ENCODE assay signal across 8 cellular contexts in genomic region chr1:228471762-228472398, GRCh38. TPM values are rescaled to one million over a fixed set of nuclear protein-coding genes. Genes with fewer than 3 reads are reported as not detected.
DNase-seq lines count a peak whose midpoint lies in the region; ATAC-seq and TF ChIP-seq lines count a peak whose summit lies in the region.

No MANE protein-coding gene starts in this region.

- H3K36me3 ChIP-seq in esophagus muscularis mucosa = no peaks in the 10 kb centered on the region

- peaks cover 21% of the 10 kb centered on the region for H3K27me3 Mint-ChIP-seq in activated CD4-positive, alpha-beta T cell treated with anti-CD3 and anti-CD28 coated beads, Interleukin-2, amount 10 ng/mL, durations not matched to agents 7 days and 5 days

- peaks cover 26% of the 10 kb centered on the region for H3K4me1 Mint-ChIP-seq in activated CD4-positive, alpha-beta T cell treated with anti-CD3 and anti-CD28 coated beads, Interleukin-2, amount 10 ng/mL, durations not matched to agents 7 days and 5 days

- WGBS in esophagus muscularis mucosa = 76% methylated on average over 5 of the region's 5 CpGs

- TF ChIP-seq POLR2A in esophagus muscularis mucosa (IDR thresholded peaks at IDR 0.05; ENCODE audit: low read depth) = no peak

- peak; percentile 53 for ATAC-seq in HG03354 (IDR thresholded peaks at IDR 0.05; ENCODE audit: poor library complexity, severe bottlenecking, unreplicated experiment)
- ATAC-seq in sciatic nerve = peak; percentile 64

- no peaks in the 10 kb centered on the region for H3K9me3 Mint-ChIP-seq in activated CD4-positive, alpha-beta T cell treated with anti-CD3 and anti-CD28 coated beads, Interleukin-2, amount 10 ng/mL, durations not matched to agents 7 days and 5 days

- POLR2A ChIA-PET in activated CD4-positive, alpha-beta T cell treated with anti-CD3 and anti-CD28 coated beads, Interleukin-2, amount 10 ng/mL, durations not matched to agents 7 days and 5 days (lab: Charles Lee) = no interaction called here

- no peak for TF ChIP-seq EP300 in esophagus muscularis mucosa (IDR thresholded peaks at IDR 0.05)

- H3K4me3 ChIP-seq in esophagus muscularis mucosa = no peak overlapping the region

- no peaks in the 10 kb centered on the region for H3K4me1 ChIP-seq in esophagus muscularis mucosa

- H3K27ac ChIP-seq in esophagus muscularis mucosa (replicated peaks in 1 of 4) = no peak overlapping the region

- in situ Hi-C loops in SK-MEL-5 (cut with HindIII; ENCODE audit: low pct_unique_long_range_greater_than_20kb, low sequenced_read_pairs) = no loop called here

- TF ChIP-seq CTCF in esophagus muscularis mucosa (IDR thresholded peaks at IDR 0.05) = peak in 2 of 3 experiments; percentile 19 to 35

- DNase-seq in activated CD4-positive, alpha-beta T cell treated with anti-CD3 and anti-CD28 coated beads, Interleukin-2, amount 10 ng/mL, durations not matched to agents 7 days and 5 days = peak; percentile 43
- no peak for DNase-seq in activated CD4-positive, alpha-beta T cell treated with anti-CD3 and anti-CD28 coated beads for 48 hours
- DNase-seq in SK-MEL-5 (ENCODE audit: low read depth, low spot score) (peak; percentile 79), esophagus muscularis mucosa (ENCODE audit: extremely low spot score) (no peak), sciatic nerve (ENCODE audit: low spot score) (no peak), GM19240 (ENCODE audit: insufficient read length, low spot score) (no peak)
- no peak for DNase-seq in stimulated activated CD4-positive, alpha-beta T cell treated with anti-CD3 and anti-CD28 coated beads, Interleukin-4, amount 100 ng/mL, for 4 hours

- no peak overlapping the region for H3K27ac Mint-ChIP-seq in activated CD4-positive, alpha-beta T cell treated with anti-CD3 and anti-CD28 coated beads, Interleukin-2, amount 10 ng/mL, durations not matched to agents 7 days and 5 days

- peaks cover 0 to 92% (median 20%) of the 10 kb centered on the region in 4 donors for H3K27me3 ChIP-seq in esophagus muscularis mucosa

- CTCF ChIA-PET in activated CD4-positive, alpha-beta T cell treated with anti-CD3 and anti-CD28 coated beads, Interleukin-2, amount 10 ng/mL, durations not matched to agents 7 days and 5 days (lab: Charles Lee) = interaction anchor here (0.6 to 2.7 kb wide), 11 partner anchors 10 to 242 kb away, joined by 3 to 15 read pairs (median 3); partner anchors contain the start of gene RNF187

- intact Hi-C loops in esophagus muscularis mucosa (cut with DNase I) = no loop called here
- intact Hi-C loops in sciatic nerve (cut with DNase I) = no loop called here

- H3K36me3 Mint-ChIP-seq in activated CD4-positive, alpha-beta T cell treated with anti-CD3 and anti-CD28 coated beads, Interleukin-2, amount 10 ng/mL, durations not matched to agents 7 days and 5 days (ENCODE audit: low read depth) = no peaks in the 10 kb centered on the region

- no peaks in the 10 kb centered on the region for H3K9me3 ChIP-seq in esophagus muscularis mucosa

- no peak overlapping the region for H3K4me3 Mint-ChIP-seq in activated CD4-positive, alpha-beta T cell treated with anti-CD3 and anti-CD28 coated beads, Interleukin-2, amount 10 ng/mL, durations not matched to agents 7 days and 5 days

RNA-seq across cellular contexts. Expression of gene RNF187, which starts 15.3 kb away (rescaled TPM):
- total RNA-seq in activated CD4-positive, alpha-beta T cell treated with anti-CD3 and anti-CD28 coated beads, Interleukin-2, amount 10 ng/mL, durations not matched to agents 7 days and 5 days = 100 to 1,000 TPM; 110 to 132 TPM
- total RNA-seq in SK-MEL-5 (2014; rRNA removed; shearing (Covaris generic)) = 58.5 and 103 TPM in 2 replicates
- 104 and 118 TPM in 2 replicates for polyA plus RNA-seq in SK-MEL-5 (2015; cell fraction: cytosol; rRNA removed)
- 14.5 and 19.9 TPM in 2 replicates for polyA plus RNA-seq in SK-MEL-5 (2015; cell fraction: nucleus; rRNA removed)
- total RNA-seq in esophagus muscularis mucosa = 10 to 100 TPM; 22.5 to 62.6 (median 61.0) TPM
- 96.3 TPM for total RNA-seq in sciatic nerve

RNA-seq across cellular contexts. Expression of gene TRIM17, which starts 55.2 kb away (rescaled TPM):
- under 1 TPM; 0.73 to 0.99 TPM for total RNA-seq in activated CD4-positive, alpha-beta T cell treated with anti-CD3 and anti-CD28 coated beads, Interleukin-2, amount 10 ng/mL, durations not matched to agents 7 days and 5 days
- not detected in 2 replicates for total RNA-seq in SK-MEL-5 (2014; rRNA removed; shearing (Covaris generic))
- not detected in 2 replicates for polyA plus RNA-seq in SK-MEL-5 (2015; cell fraction: cytosol; rRNA removed)
- not detected in 2 replicates for polyA plus RNA-seq in SK-MEL-5 (2015; cell fraction: nucleus; rRNA removed)
- total RNA-seq in esophagus muscularis mucosa (not detected), sciatic nerve (1.2 TPM)

Comparison
In these comparisons a context has a peak if more than half of its experiments do, and no peak if none do; other contexts are left out.
1. DNase-seq: peak in activated CD4-positive, alpha-beta T cell treated with anti-CD3 and anti-CD28 coated beads, Interleukin-2, amount 10 ng/mL, durations not matched to agents 7 days and 5 days (single experiment) and SK-MEL-5 (single experiment); none in activated CD4-positive, alpha-beta T cell treated with anti-CD3 and anti-CD28 coated beads for 48 hours (single experiment), esophagus muscularis mucosa (single experiment), sciatic nerve (single experiment), GM19240 (single experiment) and stimulated activated CD4-positive, alpha-beta T cell treated with anti-CD3 and anti-CD28 coated beads, Interleukin-4, amount 100 ng/mL, for 4 hours (0 of 2).